ENCODE assay signal across 8 cellular contexts in genomic region chr15:90201944-90202375, GRCh38. TPM values are rescaled to one million over a fixed set of nuclear protein-coding genes. Genes with fewer than 3 reads are reported as not detected.
DNase-seq lines count a peak whose midpoint lies in the region; FAIRE-seq and TF ChIP-seq lines count a peak whose summit lies in the region.

No MANE protein-coding gene starts in this region.

- H3K9me2 ChIP-seq in OCI-LY7 (ENCODE audit: insufficient read depth, low read length) = no peaks in the 10 kb centered on the region

- FAIRE-seq in GM19239 (lab: Jason Lieb, UNC) = no peak

- no peaks in the 10 kb centered on the region for H3K79me2 ChIP-seq in OCI-LY7 (ENCODE audit: insufficient read depth, low read depth, low read length)
- peaks cover 12% of the 10 kb centered on the region for H3K79me2 ChIP-seq in osteoblast (ENCODE audit: insufficient read depth, low read length)

- TF ChIP-seq CTCF in OCI-LY7 (conservative IDR thresholded peaks at IDR 0.05; ENCODE audit: low read length) (no peak), epithelial cell of esophagus (IDR thresholded peaks at IDR 0.05; ENCODE audit: insufficient read depth, low read depth, low read length, missing control alignments) (no peak), osteoblast (IDR thresholded peaks at IDR 0.05; ENCODE audit: extremely low read depth, low read depth, low read length) (no peak)

- H2AFZ ChIP-seq in OCI-LY7 (ENCODE audit: low read length) (no peak overlapping the region), osteoblast (ENCODE audit: low read length) (peak overlapping the region; percentile 83)

- peak; percentile 41 for DNase-seq in GM03348 (ENCODE audit: low spot score)
- DNase-seq in OCI-LY7 (ENCODE audit: low spot score) = no peak
- no peak for DNase-seq in epithelial cell of esophagus (ENCODE audit: low read depth)
- DNase-seq in osteoblast (ENCODE audit: insufficient read length, low spot score, missing footprints) = peak; percentile 92
- DNase-seq in kidney glomerular epithelial cell (lab: John Stamatoyannopoulos, UW) = no peak
- no peak for DNase-seq in GM19239 (ENCODE audit: insufficient read length, low spot score)
- no peak for DNase-seq in ecto neural progenitor cell (ENCODE audit: low spot score)
- DNase-seq in GF-D8 (lab: John Stamatoyannopoulos, UW) = no peak

- no peak overlapping the region for H3K27ac ChIP-seq in OCI-LY7 (ENCODE audit: low read depth, low read length, poor library complexity, severe bottlenecking)
- H3K27ac ChIP-seq in osteoblast (ENCODE audit: low read depth, low read length) = peak overlapping the region; percentile 2

- BruUV-seq in OCI-LY7 (replicated peaks; lab: Mats Ljungman, UMichigan) = no TSS peak

- peak overlapping the region; percentile 79 for H3K4me3 ChIP-seq in OCI-LY7 (ENCODE audit: low read depth, low read length, poor library complexity, severe bottlenecking)
- H3K4me3 ChIP-seq in epithelial cell of esophagus (ENCODE audit: low read length) = peak overlapping the region; percentile 89
- H3K4me3 ChIP-seq in osteoblast (ENCODE audit: insufficient read depth, low read length) = peak overlapping the region; percentile 86

- no peaks in the 10 kb centered on the region for H3K36me3 ChIP-seq in OCI-LY7 (ENCODE audit: insufficient read depth, low read length)
- no peaks in the 10 kb centered on the region for H3K36me3 ChIP-seq in osteoblast (ENCODE audit: insufficient read depth, low read length)

- CTCF ChIA-PET in OCI-LY7 (lab: Charles Lee; ENCODE audit: unreplicated experiment) = no interaction called here

- POLR2A ChIA-PET in OCI-LY7 (lab: Charles Lee) = interaction anchor here (0.7 to 4.6 kb wide), 5 partner anchors 11 to 516 kb away, joined by 3 to 73 read pairs (median 6); partner anchors contain the start of genes CIB1 and GDPGP1

- H3K4me2 ChIP-seq in OCI-LY7 (ENCODE audit: low read length) (peak overlapping the region; percentile 87), osteoblast (ENCODE audit: insufficient read depth, low read length) (peak overlapping the region; percentile 90)

- intact Hi-C loops in OCI-LY7 (cut with micrococcal nuclease; ENCODE audit: unreplicated experiment) = no loop called here

- H4K20me1 ChIP-seq in OCI-LY7 (ENCODE audit: insufficient read depth, low read length) = 0 out of 2 replicates have a peak, but pooled peaks cover 5% of the 10 kb centered on the region
- H4K20me1 ChIP-seq in osteoblast (ENCODE audit: insufficient read depth, low read length) = peaks cover 8% of the 10 kb centered on the region

- H3K27me3 ChIP-seq in osteoblast (ENCODE audit: insufficient read depth, low read length) = no peaks in the 10 kb centered on the region

- H3K9me3 ChIP-seq in OCI-LY7 (ENCODE audit: low read length) (no peaks in the 10 kb centered on the region), osteoblast (ENCODE audit: low read depth, low read length) (no peaks in the 10 kb centered on the region)

- H3K4me1 ChIP-seq in OCI-LY7 (ENCODE audit: insufficient read depth, low read length, poor library complexity, severe bottlenecking) (peaks cover 20% of the 10 kb centered on the region), osteoblast (ENCODE audit: insufficient read depth, low read length) (peaks cover 24% of the 10 kb centered on the region)

RNA-seq across cellular contexts. Expression of gene SEMA4B, which starts 0.8 kb away (rescaled TPM):
- 21.9 and 44.1 TPM in 2 replicates for total RNA-seq in OCI-LY7 (2014; rRNA removed; shearing (Covaris generic))
- total RNA-seq in OCI-LY7 (2022) = 34.9 and 38.2 TPM in 2 replicates
- 8.7 and 15.9 TPM in 2 replicates for total RNA-seq in osteoblast

RNA-seq across cellular contexts. Expression of gene CIB1, which starts 31.8 kb away (rescaled TPM):
- 52.8 and 53.2 TPM in 2 replicates for total RNA-seq in OCI-LY7 (2014; rRNA removed; shearing (Covaris generic))
- total RNA-seq in OCI-LY7 (2022) (54.5 and 66.0 TPM in 2 replicates), osteoblast (21.4 and 23.0 TPM in 2 replicates)

RNA-seq across cellular contexts. Expression of gene GDPGP1, which starts 32.0 kb away (rescaled TPM):
- total RNA-seq in OCI-LY7 (2014; rRNA removed; shearing (Covaris generic)) = 8.1 and 22.3 TPM in 2 replicates
- total RNA-seq in OCI-LY7 (2022) (12.1 and 12.9 TPM in 2 replicates), osteoblast (8.0 and 9.7 TPM in 2 replicates)

RNA-seq across cellular contexts. Expression of gene TTLL13, which starts 47.4 kb away (rescaled TPM):
- 0.57 and 0.88 TPM in 2 replicates for total RNA-seq in OCI-LY7 (2014; rRNA removed; shearing (Covaris generic))
- total RNA-seq in OCI-LY7 (2022) (0.77 and 1.3 TPM in 2 replicates), osteoblast (under 0.01 TPM in 2 replicates)

Comparison
In these comparisons a context has a peak if more than half of its experiments do, and no peak if none do; other contexts are left out.
1. DNase-seq: peak in GM03348 (single experiment) and osteoblast (single experiment); none in OCI-LY7 (single experiment), epithelial cell of esophagus (single experiment), kidney glomerular epithelial cell (single experiment), GM19239 (single experiment), ecto neural progenitor cell (single experiment) and GF-D8 (single experiment).
2. Peak in every context shown above with its lines, with median percentiles within 50 percentile points of each other: H3K4me3 ChIP-seq.